Comparison of ENCODE assay signal across 8 cellular contexts in the genomic region with DNA sequence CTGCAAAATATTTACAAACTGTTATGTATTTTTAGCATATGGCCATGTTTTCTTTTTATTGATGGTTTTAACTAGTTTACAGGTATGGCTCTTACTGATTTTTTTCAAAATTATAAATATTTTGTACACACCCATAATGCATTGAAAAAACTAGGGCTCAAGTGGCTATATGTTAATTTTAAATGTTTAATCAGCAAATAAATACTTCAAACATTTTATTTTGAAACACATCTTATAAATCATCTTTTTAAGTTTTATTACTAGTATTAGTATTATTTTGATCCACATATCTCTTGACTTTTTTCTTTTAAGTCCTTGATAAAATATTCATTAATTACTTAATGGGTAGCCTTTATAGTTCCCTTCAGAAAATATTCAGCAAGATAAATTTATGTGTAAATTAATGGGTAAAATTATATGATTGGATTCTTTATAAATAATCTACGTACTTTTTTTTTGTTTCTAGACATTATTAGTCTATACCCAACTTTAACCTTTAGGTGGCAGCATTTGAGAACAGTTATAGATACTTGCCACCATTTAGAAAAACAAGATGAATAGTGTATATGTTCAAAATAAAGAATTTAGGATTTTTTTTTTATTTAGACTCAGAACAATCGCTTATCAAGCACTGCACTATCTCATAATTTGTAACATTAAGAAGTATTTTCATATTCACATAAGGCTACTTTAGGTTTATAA.
DNase-seq lines count a peak whose midpoint lies in the region; ATAC-seq and TF ChIP-seq lines count a peak whose summit lies in the region.

No MANE protein-coding gene starts in this region.

- H3K4me1 ChIP-seq in colonic mucosa: no peaks in the 10 kb centered on the region

- no peak overlapping the region for H3K4me3 Mint-ChIP-seq in activated CD8-positive, alpha-beta memory T cell treated with anti-CD3 and anti-CD28 coated beads, Interleukin-2, amount 10 ng/mL, durations not matched to agents 7 days and 5 days

- no peak overlapping the region for H3K27ac ChIP-seq in colonic mucosa

- no peak overlapping the region for H3K9ac ChIP-seq in colonic mucosa (ENCODE audit: low read depth in 2 of 2, low read length in 2 of 2)

- H3K27me3 Mint-ChIP-seq in activated CD8-positive, alpha-beta memory T cell treated with anti-CD3 and anti-CD28 coated beads, Interleukin-2, amount 10 ng/mL, durations not matched to agents 7 days and 5 days: no peaks in the 10 kb centered on the region

- intact Hi-C loops in colonic mucosa (cut with DNase I): no loop called here

- CTCF ChIA-PET in activated CD8-positive, alpha-beta memory T cell treated with anti-CD3 and anti-CD28 coated beads, Interleukin-2, amount 10 ng/mL, durations not matched to agents 7 days and 5 days (lab: Charles Lee): no interaction called here

- no peaks in the 10 kb centered on the region for H3K36me3 Mint-ChIP-seq in activated CD8-positive, alpha-beta memory T cell treated with anti-CD3 and anti-CD28 coated beads, Interleukin-2, amount 10 ng/mL, durations not matched to agents 7 days and 5 days

- H3K9me3 Mint-ChIP-seq in activated CD8-positive, alpha-beta memory T cell treated with anti-CD3 and anti-CD28 coated beads, Interleukin-2, amount 10 ng/mL, durations not matched to agents 7 days and 5 days (ENCODE audit: low read depth): no peaks in the 10 kb centered on the region

- H3K4me1 Mint-ChIP-seq in activated CD8-positive, alpha-beta memory T cell treated with anti-CD3 and anti-CD28 coated beads, Interleukin-2, amount 10 ng/mL, durations not matched to agents 7 days and 5 days: no peaks in the 10 kb centered on the region

- peak; percentile 66 for ATAC-seq in HG03439 (IDR thresholded peaks at IDR 0.05; ENCODE audit: unreplicated experiment)
- no peak for ATAC-seq in GM18520 (IDR thresholded peaks at IDR 0.05; ENCODE audit: unreplicated experiment)
- no peak for ATAC-seq in activated CD8-positive, alpha-beta memory T cell treated with anti-CD3 and anti-CD28 coated beads, Interleukin-2, amount 10 ng/mL, durations not matched to agents 7 days and 5 days

- no peak overlapping the region for H3K4me3 ChIP-seq in colonic mucosa

- peak; percentile 21 for DNase-seq in NCI-H1092 treated with DMSO at 0.1 percent for 48 hours (lab: John Stamatoyannopoulos, UW)
- DNase-seq in NCI-H1092 (lab: John Stamatoyannopoulos, UW): no peak
- peak; percentile 64 for DNase-seq in RKO (ENCODE audit: low spot score)
- DNase-seq in inferior parietal cortex (ENCODE audit: extremely low spot score): peak; percentile 32
- no peak for DNase-seq in colonic mucosa
- DNase-seq in activated CD8-positive, alpha-beta memory T cell treated with anti-CD3 and anti-CD28 coated beads, Interleukin-2, amount 10 ng/mL, durations not matched to agents 7 days and 5 days: no peak

- TF ChIP-seq CTCF in colonic mucosa (IDR thresholded peaks at IDR 0.05): no peak

- H3K27me3 ChIP-seq in colonic mucosa: no peaks in the 10 kb centered on the region

- H3K27ac Mint-ChIP-seq in activated CD8-positive, alpha-beta memory T cell treated with anti-CD3 and anti-CD28 coated beads, Interleukin-2, amount 10 ng/mL, durations not matched to agents 7 days and 5 days: no peak overlapping the region

- no peaks in the 10 kb centered on the region for H3K9me3 ChIP-seq in colonic mucosa

- H3K36me3 ChIP-seq in colonic mucosa: no peaks in the 10 kb centered on the region

Comparison
In these comparisons a context has a peak if more than half of its experiments do, and no peak if none do; other contexts are left out.
1. DNase-seq: peak in NCI-H1092 treated with DMSO at 0.1 percent for 48 hours (single experiment), RKO (single experiment) and inferior parietal cortex (single experiment); none in NCI-H1092 (single experiment), colonic mucosa (single experiment) and activated CD8-positive, alpha-beta memory T cell treated with anti-CD3 and anti-CD28 coated beads, Interleukin-2, amount 10 ng/mL, durations not matched to agents 7 days and 5 days (single experiment).